ENCODE assay signal across 8 cellular contexts in the genomic region with DNA sequence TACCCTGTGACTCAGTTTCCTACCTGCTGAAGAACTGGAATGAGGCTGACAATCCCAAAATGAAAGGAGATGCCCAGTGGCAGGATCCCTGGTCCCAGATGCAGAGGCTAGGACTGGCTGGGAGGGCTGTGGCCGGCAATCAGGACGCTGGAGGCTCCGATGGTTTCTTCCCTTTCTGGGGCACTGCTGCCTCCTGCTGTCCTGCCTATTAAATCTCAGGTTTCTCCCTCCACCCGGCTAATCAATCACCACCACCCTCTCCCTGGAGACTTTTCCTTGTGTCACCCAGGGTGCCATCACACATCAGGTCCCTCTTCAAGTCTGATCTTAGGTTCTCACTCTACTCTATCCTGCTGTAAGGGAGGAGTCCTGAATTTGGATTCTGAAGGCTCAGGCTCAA.
A peak's percentile ranks its signal among the peaks of the same experiment; 100 is the strongest.
DNase-seq lines count a peak whose midpoint lies in the region; ATAC-seq and TF ChIP-seq lines count a peak whose summit lies in the region.

No MANE protein-coding gene starts in this region.

- peak; percentile 63 to 86 for TF ChIP-seq CTCF in GM23338 (conservative IDR thresholded peaks at IDR 0.05; ENCODE audit: low read depth in 2 of 2)
- peak; percentile 87 for TF ChIP-seq CTCF in osteoblast (IDR thresholded peaks at IDR 0.05; ENCODE audit: extremely low read depth, low read depth, low read length)

- H3K4me3 ChIP-seq in GM23338: no peak overlapping the region
- peak overlapping the region; percentile 71 for H3K4me3 ChIP-seq in osteoblast (ENCODE audit: insufficient read depth, low read length)

- H2AFZ ChIP-seq in GM23338 (peak overlapping the region; percentile 74), osteoblast (ENCODE audit: low read length) (peak overlapping the region; percentile 93)

- H3K27ac Mint-ChIP-seq in GM23338: no peak overlapping the region
- H3K27ac Mint-ChIP-seq in activated CD4-positive, alpha-beta memory T cell treated with anti-CD3 and anti-CD28 coated beads, Interleukin-2, amount 10 ng/mL, durations not matched to agents 7 days and 5 days: no peak overlapping the region

- H3K36me3 ChIP-seq in GM23338 (ENCODE audit: insufficient read depth) (no peaks in the 10 kb centered on the region), osteoblast (ENCODE audit: insufficient read depth, low read length) (no peaks in the 10 kb centered on the region)

- peak; percentile 54 for DNase-seq in Daoy (ENCODE audit: low read depth)
- DNase-seq in GM23338 (ENCODE audit: low spot score): peak; percentile 88
- DNase-seq in NCI-H1105 treated with DMSO at 0.1 percent for 48 hours (lab: John Stamatoyannopoulos, UW): peak; percentile 40
- peak; percentile 22 for DNase-seq in activated CD4-positive, alpha-beta memory T cell treated with anti-CD3 and anti-CD28 coated beads, Interleukin-2, amount 10 ng/mL, durations not matched to agents 7 days and 5 days
- peak; percentile 20 for DNase-seq in glomerular endothelial cell (ENCODE audit: extremely low read depth, low read depth, low spot score)
- peak; percentile 90 for DNase-seq in osteoblast (ENCODE audit: insufficient read length, low spot score, missing footprints)

- H3K9me3 ChIP-seq in osteoblast (ENCODE audit: low read depth, low read length): no peaks in the 10 kb centered on the region

- H3K4me1 Mint-ChIP-seq in GM23338: peaks cover 11% of the 10 kb centered on the region
- H3K4me1 Mint-ChIP-seq in activated CD4-positive, alpha-beta memory T cell treated with anti-CD3 and anti-CD28 coated beads, Interleukin-2, amount 10 ng/mL, durations not matched to agents 7 days and 5 days: peaks cover 6% of the 10 kb centered on the region

- H3K4me1 ChIP-seq in GM23338 (ENCODE audit: insufficient read depth): no peaks in the 10 kb centered on the region
- peaks cover 8% of the 10 kb centered on the region for H3K4me1 ChIP-seq in osteoblast (ENCODE audit: insufficient read depth, low read length)

- ATAC-seq in GM23338: peak; percentile 93
- ATAC-seq in HG03571 (IDR thresholded peaks at IDR 0.05; ENCODE audit: unreplicated experiment): no peak
- ATAC-seq in GM21576 (IDR thresholded peaks at IDR 0.05; ENCODE audit: unreplicated experiment): no peak

- POLR2A ChIA-PET in activated CD4-positive, alpha-beta memory T cell treated with anti-CD3 and anti-CD28 coated beads, Interleukin-2, amount 10 ng/mL, durations not matched to agents 7 days and 5 days (lab: Charles Lee): no interaction called here

- no peaks in the 10 kb centered on the region for H3K27me3 Mint-ChIP-seq in GM23338 (ENCODE audit: insufficient read depth, low read depth, poor library complexity)
- peaks cover 14% of the 10 kb centered on the region for H3K27me3 Mint-ChIP-seq in activated CD4-positive, alpha-beta memory T cell treated with anti-CD3 and anti-CD28 coated beads, Interleukin-2, amount 10 ng/mL, durations not matched to agents 7 days and 5 days

- no peak overlapping the region for H3K27ac ChIP-seq in GM23338 (ENCODE audit: low read depth)
- no peak overlapping the region for H3K27ac ChIP-seq in osteoblast (ENCODE audit: low read depth, low read length)

- H4K20me1 ChIP-seq in GM23338 (replicated peaks; ENCODE audit: insufficient read depth) (no peaks in the 10 kb centered on the region), osteoblast (ENCODE audit: insufficient read depth, low read length) (no peaks in the 10 kb centered on the region)

- H3K4me3 Mint-ChIP-seq in GM23338: no peak overlapping the region
- H3K4me3 Mint-ChIP-seq in activated CD4-positive, alpha-beta memory T cell treated with anti-CD3 and anti-CD28 coated beads, Interleukin-2, amount 10 ng/mL, durations not matched to agents 7 days and 5 days: no peak overlapping the region

- no peaks in the 10 kb centered on the region for H3K9me2 ChIP-seq in GM23338 (ENCODE audit: insufficient read depth)

- CTCF ChIA-PET in activated CD4-positive, alpha-beta memory T cell treated with anti-CD3 and anti-CD28 coated beads, Interleukin-2, amount 10 ng/mL, durations not matched to agents 7 days and 5 days (lab: Charles Lee): interaction anchor here (0.9 to 1.3 kb wide), 3 partner anchors 10 to 121 kb away, joined by 3 to 6 read pairs (median 3); no protein-coding TSS in a partner anchor

- no peaks in the 10 kb centered on the region for H3F3A ChIP-seq in GM23338 (replicated peaks; ENCODE audit: low read depth)

- H3K4me2 ChIP-seq in GM23338 (no peak overlapping the region), osteoblast (ENCODE audit: insufficient read depth, low read length) (peak overlapping the region; percentile 99)

- H3K27me3 ChIP-seq in GM23338 (ENCODE audit: insufficient read depth) (no peaks in the 10 kb centered on the region), osteoblast (ENCODE audit: insufficient read depth, low read length) (peaks cover 9% of the 10 kb centered on the region)

- H3K79me2 ChIP-seq in GM23338 (replicated peaks; ENCODE audit: insufficient read depth) (no peaks in the 10 kb centered on the region), osteoblast (ENCODE audit: insufficient read depth, low read length) (no peaks in the 10 kb centered on the region)

- H3K9me3 Mint-ChIP-seq in GM23338: no peaks in the 10 kb centered on the region
- no peaks in the 10 kb centered on the region for H3K9me3 Mint-ChIP-seq in activated CD4-positive, alpha-beta memory T cell treated with anti-CD3 and anti-CD28 coated beads, Interleukin-2, amount 10 ng/mL, durations not matched to agents 7 days and 5 days

- no peaks in the 10 kb centered on the region for H3K36me3 Mint-ChIP-seq in GM23338 (ENCODE audit: low read depth)
- H3K36me3 Mint-ChIP-seq in activated CD4-positive, alpha-beta memory T cell treated with anti-CD3 and anti-CD28 coated beads, Interleukin-2, amount 10 ng/mL, durations not matched to agents 7 days and 5 days (ENCODE audit: low read depth): no peaks in the 10 kb centered on the region

TF ChIP-seq in GM23338, 12 proteins besides CTCF, POLR2A, EP300 and RAD21:
- TF ChIP-seq ZNF331 (CRISPR knock-in tag; IDR thresholded peaks at IDR 0.05; ENCODE audit: low read depth) (no peak), ZNF462 (CRISPR knock-in tag; IDR thresholded peaks at IDR 0.05) (no peak), EZH2phosphoT487 (IDR thresholded peaks at IDR 0.05; ENCODE audit: unreplicated experiment) (no peak), NANOG (IDR thresholded peaks at IDR 0.05; ENCODE audit: borderline replicate concordance) (no peak), EZH2 (IDR thresholded peaks at IDR 0.05; ENCODE audit: low read depth, unreplicated experiment) (no peak)

Comparison
In these comparisons a context has a peak if more than half of its experiments do, and no peak if none do; other contexts are left out.
1. DNase-seq: peak in every context shown above with its lines; median percentile 90 in osteoblast; 88 in GM23338; 54 in Daoy; 40 in NCI-H1105 treated with DMSO at 0.1 percent for 48 hours; 22 in activated CD4-positive, alpha-beta memory T cell treated with anti-CD3 and anti-CD28 coated beads, Interleukin-2, amount 10 ng/mL, durations not matched to agents 7 days and 5 days; 20 in glomerular endothelial cell.